Comparison of ENCODE assay signal across 12 cellular contexts in genomic region chr18:38751897-38752296, GRCh38.
DNase-seq lines count a peak whose midpoint lies in the region; ATAC-seq and TF ChIP-seq lines count a peak whose summit lies in the region.
"Had no signal": no experiment of that assay in that cellular context is flagged by ENCODE, and none has a peak within 500 bp of the region (broad histone marks: within the 10 kb centered on the region; RNA-seq: fewer than 3 reads in every experiment).

No MANE protein-coding gene starts in this region.

- TF ChIP-seq CTCF in kidney epithelial cell (IDR thresholded peaks at IDR 0.05; ENCODE audit: insufficient read depth, low read length, poor library complexity, severe bottlenecking): no peak
- TF ChIP-seq CTCF in coronary artery (IDR thresholded peaks at IDR 0.05): no peak

- intact Hi-C loops in activated CD4-positive, alpha-beta T cell treated with anti-CD3 and anti-CD28 coated beads for 36 hours (cut with DNase I, micrococcal nuclease): loop anchor here in 1 of 2 experiments (1.0 kb wide), 1 partner anchor 188 kb away; no protein-coding TSS in a partner anchor

- no peaks in the 10 kb centered on the region for H3K36me3 ChIP-seq in kidney epithelial cell (ENCODE audit: control insufficient read depth, insufficient read depth, low read length)
- H3K36me3 ChIP-seq: heart right ventricle, transverse colon had no signal

- CTCF ChIA-PET in activated CD4-positive, alpha-beta T cell treated with anti-CD3 and anti-CD28 coated beads for 36 hours (lab: Charles Lee): no interaction called here

- H3K27ac ChIP-seq in coronary artery: no peak overlapping the region
- H3K27ac ChIP-seq: heart right ventricle, transverse colon had no signal

- H3K9me3 Mint-ChIP-seq in activated CD4-positive, alpha-beta T cell treated with anti-CD3 and anti-CD28 coated beads for 36 hours (ENCODE audit: low read depth): peaks cover 2% of the 10 kb centered on the region

- H3K27me3 Mint-ChIP-seq in activated CD4-positive, alpha-beta T cell treated with anti-CD3 and anti-CD28 coated beads for 36 hours: no peaks in the 10 kb centered on the region

- no peak overlapping the region for H3K4me3 Mint-ChIP-seq in activated CD4-positive, alpha-beta T cell treated with anti-CD3 and anti-CD28 coated beads for 36 hours

- H3K4me3 ChIP-seq in kidney epithelial cell (ENCODE audit: low read depth, low read length) (no peak overlapping the region), coronary artery (no peak overlapping the region)
- H3K4me3 ChIP-seq: heart right ventricle, transverse colon had no signal

- H3K27me3 ChIP-seq in kidney epithelial cell (ENCODE audit: control insufficient read depth, insufficient read depth, low read length): no peaks in the 10 kb centered on the region
- H3K27me3 ChIP-seq: heart right ventricle, transverse colon had no signal

- peak; percentile 23 for ATAC-seq in activated CD4-positive, alpha-beta T cell treated with anti-CD3 and anti-CD28 coated beads for 36 hours
- ATAC-seq in HG03175 (IDR thresholded peaks at IDR 0.05; ENCODE audit: unreplicated experiment): no peak
- ATAC-seq: heart right ventricle had no signal

- no peak overlapping the region for H3K27ac Mint-ChIP-seq in activated CD4-positive, alpha-beta T cell treated with anti-CD3 and anti-CD28 coated beads for 36 hours
- H3K27ac Mint-ChIP-seq: progenitor cell of endocrine pancreas had no signal

- POLR2A ChIA-PET in activated CD4-positive, alpha-beta T cell treated with anti-CD3 and anti-CD28 coated beads for 36 hours (lab: Charles Lee): interaction anchor here (0.7 kb wide), 1 partner anchor 143 kb away, joined by 4 read pairs; no protein-coding TSS in a partner anchor

- peak; percentile 35 for DNase-seq in activated CD4-positive, alpha-beta T cell treated with anti-CD3 and anti-CD28 coated beads for 36 hours
- no peak for DNase-seq in activated CD4-positive, alpha-beta T cell treated with anti-CD3 and anti-CD28 coated beads for 1 hour
- DNase-seq in anterior cingulate cortex (lab: John Stamatoyannopoulos, UW) (peak in 50 of 58 donors; percentile 2 to 84 (median 31)), kidney epithelial cell (ENCODE audit: low read depth) (peak; percentile 12), T-helper 9 cell (no peak), coronary artery (ENCODE audit: low spot score) (no peak)
- peak; percentile 0 for DNase-seq in stimulated activated CD4-positive, alpha-beta T cell treated with anti-CD3 and anti-CD28 coated beads, Interleukin-2, amount 100 ng/mL, for 4 hours (ENCODE audit: low read depth)
- DNase-seq: heart right ventricle, Right ventricle myocardium superior, transverse colon had no signal

- no peaks in the 10 kb centered on the region for H3K36me3 Mint-ChIP-seq in activated CD4-positive, alpha-beta T cell treated with anti-CD3 and anti-CD28 coated beads for 36 hours (ENCODE audit: low read depth)

- peaks cover 16% of the 10 kb centered on the region for H3K4me1 Mint-ChIP-seq in activated CD4-positive, alpha-beta T cell treated with anti-CD3 and anti-CD28 coated beads for 36 hours

Comparison
In these comparisons a context has a peak if more than half of its experiments do, and no peak if none do; other contexts are left out.
1. DNase-seq: peak in activated CD4-positive, alpha-beta T cell treated with anti-CD3 and anti-CD28 coated beads for 36 hours (single experiment), anterior cingulate cortex (50 of 58), kidney epithelial cell (single experiment) and stimulated activated CD4-positive, alpha-beta T cell treated with anti-CD3 and anti-CD28 coated beads, Interleukin-2, amount 100 ng/mL, for 4 hours (single experiment); none in activated CD4-positive, alpha-beta T cell treated with anti-CD3 and anti-CD28 coated beads for 1 hour (single experiment), T-helper 9 cell (single experiment) and coronary artery (single experiment).